8 cellular contexts compared by ENCODE assay signal in genomic region chr14:96038558-96038919, GRCh38. TPM values are rescaled to one million over a fixed set of nuclear protein-coding genes. Genes with fewer than 3 reads are reported as not detected.
DNase-seq lines count a peak whose midpoint lies in the region; ATAC-seq lines count a peak whose summit lies in the region.

No MANE protein-coding gene starts in this region.

- H3K4me3 ChIP-seq in right cardiac atrium (ENCODE audit: low read length) = peak overlapping the region; percentile 41

- peaks cover 71% of the 10 kb centered on the region for H3K27me3 Mint-ChIP-seq in stimulated activated naive CD8-positive, alpha-beta T cell treated with anti-CD3 and anti-CD28 coated beads, Interleukin-15, amount 100 ng/mL, for 72 hours

- intact Hi-C loops in right cardiac atrium (cut with DNase I) = no loop called here

- no peaks in the 10 kb centered on the region for H3K9me3 ChIP-seq in right cardiac atrium (ENCODE audit: control insufficient read depth, low read length)

- H3K4me1 Mint-ChIP-seq in stimulated activated naive CD8-positive, alpha-beta T cell treated with anti-CD3 and anti-CD28 coated beads, Interleukin-15, amount 100 ng/mL, for 72 hours = peaks cover 21% of the 10 kb centered on the region

- no peak overlapping the region for H3K27ac ChIP-seq in right cardiac atrium (ENCODE audit: low read length)

- WGBS in right cardiac atrium = 27% methylated on average over 10 of the region's 10 CpGs

- peak overlapping the region; percentile 38 to 93 for H3K4me3 Mint-ChIP-seq in stimulated activated naive CD8-positive, alpha-beta T cell treated with anti-CD3 and anti-CD28 coated beads, Interleukin-15, amount 100 ng/mL, for 72 hours

- no peaks in the 10 kb centered on the region for H3K9me3 Mint-ChIP-seq in stimulated activated naive CD8-positive, alpha-beta T cell treated with anti-CD3 and anti-CD28 coated beads, Interleukin-15, amount 100 ng/mL, for 72 hours

- H3K27me3 ChIP-seq in right cardiac atrium (ENCODE audit: control insufficient read depth, insufficient read depth) = no peaks in the 10 kb centered on the region

- H3K4me1 ChIP-seq in right cardiac atrium (ENCODE audit: control insufficient read depth, insufficient read depth, low read length) = no peaks in the 10 kb centered on the region

- no peak for ATAC-seq in right cardiac atrium
- peak; percentile 39 for ATAC-seq in stimulated activated naive CD8-positive, alpha-beta T cell treated with anti-CD3 and anti-CD28 coated beads, Interleukin-15, amount 100 ng/mL, for 72 hours
- no peak for ATAC-seq in HG03159 (IDR thresholded peaks at IDR 0.05; ENCODE audit: unreplicated experiment)
- ATAC-seq in HG03196 (IDR thresholded peaks at IDR 0.05; ENCODE audit: unreplicated experiment) = no peak
- no peak for ATAC-seq in GM21447 (IDR thresholded peaks at IDR 0.05; ENCODE audit: unreplicated experiment)

- DNase-seq in NCI-H82 (lab: John Stamatoyannopoulos, UW) (peak; percentile 28), NCI-H82 treated with DMSO at 0.1 percent for 48 hours (lab: John Stamatoyannopoulos, UW; ENCODE audit: unreplicated experiment) (no peak), SW480 (ENCODE audit: low spot score) (peak; percentile 51), right cardiac atrium (no peak)
- DNase-seq in stimulated activated naive CD8-positive, alpha-beta T cell treated with anti-CD3 and anti-CD28 coated beads, Interleukin-15, amount 100 ng/mL, for 72 hours = peak in 1 of 2 donors; percentile 11

- H3K27ac Mint-ChIP-seq in stimulated activated naive CD8-positive, alpha-beta T cell treated with anti-CD3 and anti-CD28 coated beads, Interleukin-15, amount 100 ng/mL, for 72 hours = no peak overlapping the region

RNA-seq across cellular contexts. Expression of gene C14orf132, which starts 0.6 kb away (rescaled TPM):
- 1 to 10 TPM; 3.7 to 5.3 (median 4.7) TPM for total RNA-seq in right cardiac atrium
- 2.9 TPM for polyA plus RNA-seq in right cardiac atrium

Comparison
In these comparisons a context has a peak if more than half of its experiments do, and no peak if none do; other contexts are left out.
1. DNase-seq: peak in NCI-H82 (single experiment) and SW480 (single experiment); none in NCI-H82 treated with DMSO at 0.1 percent for 48 hours (single experiment) and right cardiac atrium (0 of 3).